ENCODE assay signal across 8 cellular contexts in the genomic region with DNA sequence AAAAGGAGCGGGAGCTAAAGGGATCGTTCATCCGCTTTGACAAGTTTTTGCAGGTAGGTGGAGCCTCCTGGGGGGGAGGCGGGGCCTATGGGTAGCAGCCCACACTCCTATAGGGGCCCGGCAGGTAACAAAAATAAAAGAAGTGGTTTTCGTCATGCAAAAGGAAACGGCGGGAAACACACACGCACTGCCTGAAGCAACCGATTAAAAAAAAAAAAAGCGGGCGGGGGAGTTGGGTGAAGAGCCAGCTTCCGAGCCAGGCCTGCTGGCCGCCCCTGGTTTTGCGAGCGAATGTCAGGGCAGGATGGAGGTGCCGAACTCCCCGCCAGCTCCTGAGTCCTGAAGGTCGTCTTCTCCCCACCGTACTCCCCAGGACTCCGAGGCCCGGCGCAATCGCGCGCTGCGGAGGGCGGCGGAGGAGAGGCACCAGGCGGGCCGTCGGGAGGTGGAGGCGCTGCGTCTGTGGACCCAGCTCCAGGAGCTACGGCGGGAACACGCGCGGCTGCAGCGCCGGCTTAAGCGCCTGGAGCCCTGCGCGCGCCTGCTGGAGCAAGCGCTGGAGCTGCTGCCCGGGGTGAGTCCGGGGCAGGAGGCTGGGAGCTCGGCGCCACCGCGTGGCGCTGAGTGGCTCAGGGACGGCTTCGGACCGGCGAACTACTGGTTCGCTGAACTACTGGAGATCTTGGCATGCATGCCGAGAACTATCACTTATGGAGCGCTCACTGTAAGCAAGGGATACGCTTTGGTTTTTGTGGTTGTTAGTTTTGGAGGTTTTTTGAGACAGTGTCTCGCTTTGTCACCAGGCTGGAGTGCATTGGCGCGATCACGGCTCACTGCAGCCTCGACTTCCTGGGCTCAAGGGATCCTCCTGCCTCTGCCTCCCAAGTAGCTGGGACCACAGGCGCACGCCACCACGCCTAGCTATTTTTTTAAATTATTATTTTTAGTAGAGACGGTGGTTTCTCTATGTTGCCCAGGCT. TPM values are rescaled to one million over a fixed set of nuclear protein-coding genes. Genes with fewer than 3 reads are reported as not detected.
DNase-seq lines count a peak whose midpoint lies in the region; ATAC-seq and TF ChIP-seq lines count a peak whose summit lies in the region.

No MANE protein-coding gene starts in this region.

- no peaks in the 10 kb centered on the region for H4K20me1 ChIP-seq in hepatocyte (ENCODE audit: insufficient read depth, poor library complexity, severe bottlenecking)

- H3K36me3 ChIP-seq in ascending aorta (peaks cover 5 to 6% of the 10 kb centered on the region in 2 donors), hepatocyte (replicated peaks; ENCODE audit: insufficient read depth, low read depth) (no peaks in the 10 kb centered on the region)

- peak overlapping the region; percentile 99 for H3K4me2 ChIP-seq in hepatocyte

- no peaks in the 10 kb centered on the region for H3K9me2 ChIP-seq in hepatocyte (replicated peaks; ENCODE audit: insufficient read depth)

- ATAC-seq in GM21576 (IDR thresholded peaks at IDR 0.05; ENCODE audit: unreplicated experiment) (peak; percentile 70), GM18858 (IDR thresholded peaks at IDR 0.05; ENCODE audit: unreplicated experiment) (no peak)

- H3K79me2 ChIP-seq in hepatocyte: no peaks in the 10 kb centered on the region

- peak; percentile 68 for DNase-seq in COLO829 (ENCODE audit: low spot score)
- DNase-seq in NCI-H1105 (lab: John Stamatoyannopoulos, UW): peak; percentile 82
- DNase-seq in T-helper 2 cell: peak in 4 of 5 experiments; percentile 22 to 73 (median 58)
- DNase-seq in ascending aorta (ENCODE audit: low spot score in 2 of 2): no peak
- peak; percentile 83 for DNase-seq in hepatocyte (ENCODE audit: low spot score)
- peak; percentile 80 for DNase-seq in putamen (ENCODE audit: low spot score)

- peak overlapping the region; percentile 56 to 57 for H3K4me3 ChIP-seq in ascending aorta
- no peak overlapping the region for H3K4me3 ChIP-seq in hepatocyte

- H3K4me1 ChIP-seq in ascending aorta: peaks cover 0 to 9% of the 10 kb centered on the region in 2 donors
- peaks cover 15% of the 10 kb centered on the region for H3K4me1 ChIP-seq in hepatocyte (ENCODE audit: insufficient read depth)

- H3K27ac ChIP-seq in ascending aorta: no peak overlapping the region
- no peak overlapping the region for H3K27ac ChIP-seq in hepatocyte

- intact Hi-C loops in ascending aorta (cut with DNase I): loop anchor here (1.0 kb wide), 1 partner anchor 105 kb away; no protein-coding TSS in a partner anchor

- no peaks in the 10 kb centered on the region for H3K9me3 ChIP-seq in ascending aorta
- no peaks in the 10 kb centered on the region for H3K9me3 ChIP-seq in hepatocyte (ENCODE audit: low read depth)

- 10% methylated on average over 69 of the region's 70 CpGs for WGBS in hepatocyte (ENCODE audit: low lambda C conversion rate, missing lambda C conversion rate)

- peak in 1 of 3 experiments; percentile 48 for TF ChIP-seq CTCF in ascending aorta (IDR thresholded peaks at IDR 0.05)
- peak; percentile 52 for TF ChIP-seq CTCF in hepatocyte (IDR thresholded peaks at IDR 0.05; ENCODE audit: poor library complexity)

- H2AFZ ChIP-seq in hepatocyte: peak overlapping the region; percentile 31

- H3K27me3 ChIP-seq in ascending aorta (no peaks in the 10 kb centered on the region), hepatocyte (peaks cover 49% of the 10 kb centered on the region)

RNA-seq across cellular contexts. Expression of gene CFAP73, which starts 3.6 kb away (rescaled TPM):
- not detected for total RNA-seq in ascending aorta
- total RNA-seq in hepatocyte: not detected in 2 replicates
- not detected in 2 replicates for polyA plus RNA-seq in hepatocyte

RNA-seq across cellular contexts. Expression of gene RASAL1, which starts 17.6 kb away (rescaled TPM):
- total RNA-seq in ascending aorta (0.64 TPM), hepatocyte (not detected in 2 replicates)
- polyA plus RNA-seq in hepatocyte: 0.22 and 0.74 TPM in 2 replicates

RNA-seq across cellular contexts. Expression of gene DDX54, which starts 32.2 kb away (rescaled TPM):
- total RNA-seq in ascending aorta (97.0 TPM), hepatocyte (32.3 and 52.6 TPM in 2 replicates)
- polyA plus RNA-seq in hepatocyte: 36.0 and 37.8 TPM in 2 replicates

RNA-seq across cellular contexts. Expression of gene RITA1, which starts 32.4 kb away (rescaled TPM):
- total RNA-seq in ascending aorta (48.4 TPM), hepatocyte (16.1 and 19.1 TPM in 2 replicates)
- 15.7 and 26.9 TPM in 2 replicates for polyA plus RNA-seq in hepatocyte

Comparison
In these comparisons a context has a peak if more than half of its experiments do, and no peak if none do; other contexts are left out.
1. DNase-seq: peak in COLO829 (single experiment), NCI-H1105 (single experiment), T-helper 2 cell (4 of 5), hepatocyte (single experiment) and putamen (single experiment); none in ascending aorta (0 of 2).